ENCODE assay signal across 12 cellular contexts in the genomic region with DNA sequence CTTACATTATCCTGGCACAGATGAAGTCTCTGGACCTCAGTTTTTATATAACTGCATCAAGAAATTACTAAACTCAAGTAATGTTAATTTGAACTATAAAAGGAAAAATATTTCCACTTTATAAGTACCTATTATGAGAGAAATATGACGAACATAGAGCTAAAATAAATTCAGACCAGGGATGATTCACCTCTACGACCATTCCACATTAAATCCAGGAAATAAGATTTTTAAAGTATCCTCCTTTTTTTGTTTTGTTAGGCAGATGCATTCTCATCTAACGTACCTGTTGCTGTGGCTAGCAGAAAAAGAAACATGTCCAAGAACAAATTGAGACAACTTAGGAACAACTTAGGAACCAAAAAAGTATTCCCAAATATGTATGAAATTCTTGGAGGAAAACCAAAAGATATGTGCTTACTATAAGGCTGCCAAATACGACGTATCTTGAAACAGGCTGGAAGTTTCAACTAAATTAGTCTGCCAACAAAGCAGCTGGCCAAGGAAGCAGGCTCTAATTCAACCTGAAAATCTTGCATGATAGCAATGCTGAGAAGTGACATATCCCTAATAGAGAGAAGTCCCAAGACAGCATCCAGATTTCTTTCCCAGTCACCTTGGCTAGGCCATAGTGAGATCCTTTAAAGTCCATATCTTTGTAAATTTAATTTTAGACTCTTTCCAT. TPM values are rescaled to one million over a fixed set of nuclear protein-coding genes. Genes with fewer than 3 reads are reported as not detected.
DNase-seq lines count a peak whose midpoint lies in the region; ATAC-seq and TF ChIP-seq lines count a peak whose summit lies in the region.
"Had no signal": no experiment of that assay in that cellular context is flagged by ENCODE, and none has a peak within 500 bp of the region (broad histone marks: within the 10 kb centered on the region; RNA-seq: fewer than 3 reads in every experiment).

No MANE protein-coding gene starts in this region.

- no peak overlapping the region for H3K4me3 ChIP-seq in HL-60 (replicated peaks; ENCODE audit: insufficient read depth, low read length)
- H3K4me3 ChIP-seq in fibroblast of the aortic adventitia (ENCODE audit: low read depth, low read length) = peak overlapping the region; percentile 31
- H3K4me3 ChIP-seq in sigmoid colon = no peak overlapping the region
- H3K4me3 ChIP-seq in H7 (ENCODE audit: insufficient read depth, low read depth, low read length) = no peak overlapping the region

- H3K4me3 Mint-ChIP-seq in activated T-helper 1 cell treated with anti-CD3 and anti-CD28 coated beads, Interleukin-12 subunit alpha, Interleukin-12 subunit beta, Interleukin-2, Interleukin-4 antibody, amounts not matched to agents 30 ng/mL and 10 ng/mL and 1 ng/mL, durations not matched to agents 14 hours and 24 hours and 36 hours = peak overlapping the region; percentile 59

- H3K27ac Mint-ChIP-seq in activated T-helper 1 cell treated with anti-CD3 and anti-CD28 coated beads, Interleukin-12 subunit alpha, Interleukin-12 subunit beta, Interleukin-2, Interleukin-4 antibody, amounts not matched to agents 30 ng/mL and 10 ng/mL and 1 ng/mL, durations not matched to agents 14 hours and 24 hours and 36 hours = peak overlapping the region; percentile 75

- no peak for DNase-seq in HL-60 (ENCODE audit: low read depth in 1 of 2, low spot score in 1 of 2)
- no peak for DNase-seq in activated T-helper 1 cell treated with anti-CD3 and anti-CD28 coated beads, Interleukin-12 subunit alpha, Interleukin-12 subunit beta, Interleukin-2, Interleukin-4 antibody, amounts not matched to agents 30 ng/mL and 10 ng/mL and 1 ng/mL, durations not matched to agents 14 hours and 24 hours and 36 hours (ENCODE audit: low spot score)
- DNase-seq in fibroblast of the aortic adventitia (ENCODE audit: low read depth) = peak; percentile 90
- DNase-seq in sigmoid colon = no peak
- DNase-seq in H7 = no peak
- DNase-seq in NCI-H1694 treated with DMSO at 0.1 percent for 48 hours (lab: John Stamatoyannopoulos, UW) = no peak
- no peak for DNase-seq in C1 segment of cervical spinal cord (lab: John Stamatoyannopoulos, UW)
- DNase-seq: NCI-H1092 treated with DMSO at 0.1 percent for 48 hours had no signal

- intact Hi-C loops in activated T-helper 1 cell treated with anti-CD3 and anti-CD28 coated beads, Interleukin-12 subunit alpha, Interleukin-12 subunit beta, Interleukin-2, Interleukin-4 antibody, amounts not matched to agents 30 ng/mL and 10 ng/mL and 1 ng/mL, durations not matched to agents 14 hours and 24 hours and 36 hours (cut with micrococcal nuclease) = loop anchor here (5.0 to 10.0 kb wide), 5 partner anchors 41 to 1714 kb away; partner anchors contain the start of gene SAAL1
- intact Hi-C loops in sigmoid colon (cut with DNase I) = no loop called here

- H3K36me3 ChIP-seq in sigmoid colon (peaks cover 8 to 24% (median 19%) of the 10 kb centered on the region in 4 donors), H7 (replicated peaks; ENCODE audit: control insufficient read depth, insufficient read depth, low read length) (peaks cover 11% of the 10 kb centered on the region)

- ATAC-seq in GM21360 (IDR thresholded peaks at IDR 0.05; ENCODE audit: unreplicated experiment) = no peak

- no peaks in the 10 kb centered on the region for H3K9me3 Mint-ChIP-seq in activated T-helper 1 cell treated with anti-CD3 and anti-CD28 coated beads, Interleukin-12 subunit alpha, Interleukin-12 subunit beta, Interleukin-2, Interleukin-4 antibody, amounts not matched to agents 30 ng/mL and 10 ng/mL and 1 ng/mL, durations not matched to agents 14 hours and 24 hours and 36 hours

- WGBS in sigmoid colon, 2 donors = 49 to 55% methylated on average over 5 of the region's 5 CpGs

- H3K27ac ChIP-seq in HL-60 (replicated peaks) = peak overlapping the region; percentile 44
- H3K27ac ChIP-seq in sigmoid colon = peak overlapping the region in 3 of 4 donors; percentile 59 to 69 (median 63)
- H3K27ac ChIP-seq: epithelial cell of prostate, RWPE1 had no signal

- no peak for TF ChIP-seq POLR2A in sigmoid colon (IDR thresholded peaks at IDR 0.05)

- no peak for TF ChIP-seq CTCF in HL-60 (IDR thresholded peaks at IDR 0.05; ENCODE audit: insufficient read depth, low read length)
- TF ChIP-seq CTCF in fibroblast of the aortic adventitia (IDR thresholded peaks at IDR 0.05; ENCODE audit: insufficient read depth, low read length) = no peak
- TF ChIP-seq CTCF in sigmoid colon (IDR thresholded peaks at IDR 0.05) = no peak

- H3K4me1 Mint-ChIP-seq in activated T-helper 1 cell treated with anti-CD3 and anti-CD28 coated beads, Interleukin-12 subunit alpha, Interleukin-12 subunit beta, Interleukin-2, Interleukin-4 antibody, amounts not matched to agents 30 ng/mL and 10 ng/mL and 1 ng/mL, durations not matched to agents 14 hours and 24 hours and 36 hours (ENCODE audit: low read depth) = peaks cover 78% of the 10 kb centered on the region

- peaks cover 47% of the 10 kb centered on the region for H3K36me3 Mint-ChIP-seq in activated T-helper 1 cell treated with anti-CD3 and anti-CD28 coated beads, Interleukin-12 subunit alpha, Interleukin-12 subunit beta, Interleukin-2, Interleukin-4 antibody, amounts not matched to agents 30 ng/mL and 10 ng/mL and 1 ng/mL, durations not matched to agents 14 hours and 24 hours and 36 hours (ENCODE audit: low read depth)

- no peaks in the 10 kb centered on the region for H3K9me3 ChIP-seq in sigmoid colon

- H3K27me3 ChIP-seq in HL-60 (ENCODE audit: insufficient read depth, poor library complexity, severe bottlenecking) (no peaks in the 10 kb centered on the region), sigmoid colon (no peaks in the 10 kb centered on the region), H7 (ENCODE audit: control insufficient read depth, insufficient read depth, low read length) (no peaks in the 10 kb centered on the region)

- TF ChIP-seq EP300 in sigmoid colon (IDR thresholded peaks at IDR 0.05) = no peak

- H3K4me1 ChIP-seq in sigmoid colon = peaks cover 0 to 23% (median 11%) of the 10 kb centered on the region in 4 donors

- H3K27me3 Mint-ChIP-seq in activated T-helper 1 cell treated with anti-CD3 and anti-CD28 coated beads, Interleukin-12 subunit alpha, Interleukin-12 subunit beta, Interleukin-2, Interleukin-4 antibody, amounts not matched to agents 30 ng/mL and 10 ng/mL and 1 ng/mL, durations not matched to agents 14 hours and 24 hours and 36 hours (ENCODE audit: insufficient read depth) = no peaks in the 10 kb centered on the region

RNA-seq across cellular contexts. Expression of gene SPTY2D1, which starts 15.7 kb away (rescaled TPM):
- 29.2 and 29.6 TPM in 2 replicates for total RNA-seq in activated T-helper 1 cell treated with anti-CD3 and anti-CD28 coated beads, Interleukin-12 subunit alpha, Interleukin-12 subunit beta, Interleukin-2, Interleukin-4 antibody, amounts not matched to agents 30 ng/mL and 10 ng/mL and 1 ng/mL, durations not matched to agents 14 hours and 24 hours and 36 hours
- total RNA-seq in fibroblast of the aortic adventitia (ENCODE audit: low replicate concordance) (15.2 and 23.7 TPM in 2 replicates), sigmoid colon (10 to 100 TPM in 3 of 4 donors, 1 to 10 TPM in 1; 9.6 to 16.3 (median 12.4) TPM)
- polyA plus RNA-seq in sigmoid colon = 1 to 10 TPM; 4.2 to 9.2 (median 8.4) TPM
- total RNA-seq in H7 (2014; rRNA removed; shearing (Covaris generic)) = 10.8 and 19.3 TPM in 2 replicates

RNA-seq across cellular contexts. Expression of gene MISFA, which starts 18.9 kb away (rescaled TPM):
- total RNA-seq in activated T-helper 1 cell treated with anti-CD3 and anti-CD28 coated beads, Interleukin-12 subunit alpha, Interleukin-12 subunit beta, Interleukin-2, Interleukin-4 antibody, amounts not matched to agents 30 ng/mL and 10 ng/mL and 1 ng/mL, durations not matched to agents 14 hours and 24 hours and 36 hours = 5.1 and 7.1 TPM in 2 replicates
- total RNA-seq in fibroblast of the aortic adventitia (ENCODE audit: low replicate concordance) (0.45 and 2.8 TPM in 2 replicates), sigmoid colon (1 to 10 TPM in 1 of 4 donors, not detected in 3; 4.2 TPM)
- polyA plus RNA-seq in sigmoid colon = 1 to 10 TPM in 1 of 3 donors, under 1 TPM in 1, not detected in 1; 0.44 to 3.7 TPM
- total RNA-seq in H7 (2014; rRNA removed; shearing (Covaris generic)) = 0.73 TPM in 1 of 2 replicates, not detected in the other
- total RNA-seq: G401 had no signal

RNA-seq across cellular contexts. Expression of gene UEVLD, which starts 29.9 kb away (rescaled TPM):
- total RNA-seq in activated T-helper 1 cell treated with anti-CD3 and anti-CD28 coated beads, Interleukin-12 subunit alpha, Interleukin-12 subunit beta, Interleukin-2, Interleukin-4 antibody, amounts not matched to agents 30 ng/mL and 10 ng/mL and 1 ng/mL, durations not matched to agents 14 hours and 24 hours and 36 hours = 31.2 and 31.4 TPM in 2 replicates
- total RNA-seq in fibroblast of the aortic adventitia (ENCODE audit: low replicate concordance) (6.1 and 35.2 TPM in 2 replicates), sigmoid colon (10 to 100 TPM; 22.3 to 40.3 (median 28.8) TPM)
- polyA plus RNA-seq in sigmoid colon = 10 to 100 TPM; 10.5 to 29.1 (median 12.0) TPM
- total RNA-seq in H7 (2014; rRNA removed; shearing (Covaris generic)) = 9.4 and 11.0 TPM in 2 replicates
